15 cellular contexts compared by ENCODE assay signal in genomic region chr3:67692621-67693020, GRCh38. TPM values are rescaled to one million over a fixed set of nuclear protein-coding genes. Genes with fewer than 3 reads are reported as not detected.
DNase-seq lines count a peak whose midpoint lies in the region; ATAC-seq and TF ChIP-seq lines count a peak whose summit lies in the region.
"Had no signal": no experiment of that assay in that cellular context is flagged by ENCODE, and none has a peak within 500 bp of the region (broad histone marks: within the 10 kb centered on the region; RNA-seq: fewer than 3 reads in every experiment).

No MANE protein-coding gene starts in this region.

- no peak overlapping the region for H3K18ac ChIP-seq in IMR-90 (ENCODE audit: low read depth, low read length)

- peaks cover 5% of the 10 kb centered on the region for H3K27me3 Mint-ChIP-seq in T-helper 2 cell treated with Interferon-gamma antibody and Interleukin-4, amounts not matched to agents 5 μg/mL and 100 μg/mL, for 36 hours (ENCODE audit: low read depth)

- no peak for TF ChIP-seq CTCF in IMR-90 (conservative IDR thresholded peaks at IDR 0.05; ENCODE audit: low read depth, low read length)
- TF ChIP-seq CTCF in cardiac fibroblast (IDR thresholded peaks at IDR 0.05; ENCODE audit: low read depth, low read length) = no peak
- no peak for TF ChIP-seq CTCF in osteoblast (IDR thresholded peaks at IDR 0.05; ENCODE audit: extremely low read depth, low read depth, low read length)
- TF ChIP-seq CTCF in spleen (IDR thresholded peaks at IDR 0.05 in 8 of 11, conservative IDR thresholded peaks at IDR 0.05 in 3 of 11) = no peak

- no peaks in the 10 kb centered on the region for H3K79me1 ChIP-seq in IMR-90 (ENCODE audit: low read depth in 1 of 2, low read length in 2 of 2)

- dilution Hi-C loops in IMR-90 (cut with HindIII; ENCODE audit: low sequenced_read_pairs, unreplicated experiment) = no loop called here

- no peak overlapping the region for H3K27ac Mint-ChIP-seq in T-helper 2 cell treated with Interferon-gamma antibody and Interleukin-4, amounts not matched to agents 5 μg/mL and 100 μg/mL, for 36 hours
- H3K27ac Mint-ChIP-seq: CD4-positive, alpha-beta memory T cell had no signal

- no peaks in the 10 kb centered on the region for H3K36me3 Mint-ChIP-seq in T-helper 2 cell treated with Interferon-gamma antibody and Interleukin-4, amounts not matched to agents 5 μg/mL and 100 μg/mL, for 36 hours (ENCODE audit: low read depth)

- POLR2A ChIA-PET in IMR-90 (lab: Charles Lee; ENCODE audit: unreplicated experiment) = no interaction called here

- no peak overlapping the region for H3K4ac ChIP-seq in IMR-90 (ENCODE audit: low read depth, low read length)

- H3K36me3 ChIP-seq in IMR-90 (ENCODE audit: control insufficient read depth, insufficient read depth, low read length) (no peaks in the 10 kb centered on the region), osteoblast (ENCODE audit: insufficient read depth, low read length) (no peaks in the 10 kb centered on the region), spleen (no peaks in the 10 kb centered on the region)
- H3K36me3 ChIP-seq: BLaER1, SJSA1 had no signal

- no peak overlapping the region for H2AK9ac ChIP-seq in IMR-90 (replicated peaks; ENCODE audit: low read depth, low read length, poor library complexity)

- no peak overlapping the region for H2BK120ac ChIP-seq in IMR-90 (ENCODE audit: low read depth, low read length)

- no peak overlapping the region for H2BK15ac ChIP-seq in IMR-90 (ENCODE audit: low read depth, low read length)

- H3K9ac ChIP-seq in IMR-90 (ENCODE audit: low read depth, low read length) = no peak overlapping the region
- H3K9ac ChIP-seq: BLaER1 had no signal

- H3K14ac ChIP-seq in IMR-90 (replicated peaks; ENCODE audit: low read depth, low read length) = no peak overlapping the region

- ATAC-seq in IMR-90 (ENCODE audit: low read depth) (peak; percentile 17; the same call in 1 of the 2 replicates), HG03571 (IDR thresholded peaks at IDR 0.05; ENCODE audit: unreplicated experiment) (no peak)
- ATAC-seq: A549 had no signal

- H4K20me1 ChIP-seq in IMR-90 (ENCODE audit: insufficient read depth, low read length) = no peaks in the 10 kb centered on the region
- H4K20me1 ChIP-seq in osteoblast (ENCODE audit: insufficient read depth, low read length) = no peaks in the 10 kb centered on the region
- H4K20me1 ChIP-seq: BLaER1 had no signal

- no peak overlapping the region for H4K8ac ChIP-seq in IMR-90 (ENCODE audit: low read depth in 2 of 2, low read length in 2 of 2)

- no peak for DNase-seq in IMR-90
- DNase-seq in cardiac fibroblast (ENCODE audit: low read depth in 2 of 2) = peak; percentile 14 to 48
- DNase-seq in iris pigment epithelial cell (ENCODE audit: low read depth) = peak; percentile 77
- peak; percentile 11 for DNase-seq in osteoblast (ENCODE audit: insufficient read length, low spot score, missing footprints)
- no peak for DNase-seq in T-helper 2 cell treated with Interferon-gamma antibody and Interleukin-4, amounts not matched to agents 5 μg/mL and 100 μg/mL, for 36 hours (ENCODE audit: low spot score)
- no peak for DNase-seq in spleen
- DNase-seq: CD4-positive, alpha-beta memory T cell; NCI-H1436; NCI-H2029; NCI-H2171; NCI-H526 had no signal

- TF ChIP-seq RAD21 in IMR-90 (IDR thresholded peaks at IDR 0.05; ENCODE audit: low read length) = no peak

- intact Hi-C loops in IMR-90 (cut with micrococcal nuclease) (no loop called here), spleen (cut with DNase I; ENCODE audit: low total_unique reads) (no loop called here)

- no peak overlapping the region for H3K23ac ChIP-seq in IMR-90 (ENCODE audit: low read depth, low read length)

- CTCF ChIA-PET in IMR-90 (lab: Yijun Ruan, JAX) = no interaction called here

- TF ChIP-seq POLR2A in IMR-90 (IDR thresholded peaks at IDR 0.05; ENCODE audit: low read depth, low read length) (no peak), spleen (IDR thresholded peaks at IDR 0.05) (no peak)

- H2BK5ac ChIP-seq in IMR-90 (ENCODE audit: low read depth, low read length, poor library complexity, severe bottlenecking) = no peak overlapping the region

- H3K27ac ChIP-seq in IMR-90 (ENCODE audit: insufficient read depth, low read length) (no peak overlapping the region), osteoblast (ENCODE audit: low read depth, low read length) (no peak overlapping the region), spleen (no peak overlapping the region)
- H3K27ac ChIP-seq: A549, BLaER1, SJSA1 had no signal

- H3K4me3 ChIP-seq in IMR-90 (ENCODE audit: insufficient read depth, low read depth, low read length) = no peak overlapping the region
- no peak overlapping the region for H3K4me3 ChIP-seq in cardiac fibroblast (replicated peaks in 1 of 2; ENCODE audit: low read depth in 2 of 2, low read length in 2 of 2)
- no peak overlapping the region for H3K4me3 ChIP-seq in osteoblast (ENCODE audit: insufficient read depth, low read length)
- no peak overlapping the region for H3K4me3 ChIP-seq in spleen
- H3K4me3 ChIP-seq: A549, BLaER1, SJSA1 had no signal

- H3K56ac ChIP-seq in IMR-90 (ENCODE audit: extremely low read depth, insufficient read depth, low read length) = no peak overlapping the region

- no peaks in the 10 kb centered on the region for H3K79me2 ChIP-seq in osteoblast (ENCODE audit: insufficient read depth, low read length)

- H3K9me3 Mint-ChIP-seq in T-helper 2 cell treated with Interferon-gamma antibody and Interleukin-4, amounts not matched to agents 5 μg/mL and 100 μg/mL, for 36 hours = peaks cover 13% of the 10 kb centered on the region

- no TSS peak for BruUV-seq in IMR-90 (replicated peaks; lab: Mats Ljungman, UMichigan)

- H3K27me3 ChIP-seq in IMR-90 (ENCODE audit: control insufficient read depth, insufficient read depth, low read length) (no peaks in the 10 kb centered on the region), osteoblast (ENCODE audit: insufficient read depth, low read length) (no peaks in the 10 kb centered on the region), spleen (replicated peaks in 1 of 7) (no peaks in the 10 kb centered on the region)
- H3K27me3 ChIP-seq: BLaER1, SJSA1 had no signal

- no CpG with 5 or more reads among the region's 4 CpGs for WGBS in IMR-90 (ENCODE audit: extremely low coverage in 2 of 2, insufficient read length in 1 of 2), 2 experiments
- WGBS in spleen, 5 donors = 60 to 71% (median 64%) methylated on average over 4 of the region's 4 CpGs

- no peak overlapping the region for H3K4me2 ChIP-seq in IMR-90 (ENCODE audit: low read depth, low read length)
- no peak overlapping the region for H3K4me2 ChIP-seq in osteoblast (ENCODE audit: insufficient read depth, low read length)
- H3K4me2 ChIP-seq: A549, BLaER1 had no signal

- H3K4me1 ChIP-seq in IMR-90 (ENCODE audit: control insufficient read depth, insufficient read depth, low read length) (no peaks in the 10 kb centered on the region), osteoblast (ENCODE audit: insufficient read depth, low read length) (no peaks in the 10 kb centered on the region), spleen (no peaks in the 10 kb centered on the region)
- H3K4me1 ChIP-seq: A549, BLaER1, SJSA1 had no signal

- no peak overlapping the region for H3K4me3 Mint-ChIP-seq in T-helper 2 cell treated with Interferon-gamma antibody and Interleukin-4, amounts not matched to agents 5 μg/mL and 100 μg/mL, for 36 hours
- H3K4me3 Mint-ChIP-seq: CD4-positive, alpha-beta memory T cell had no signal

- no peaks in the 10 kb centered on the region for H3K4me1 Mint-ChIP-seq in T-helper 2 cell treated with Interferon-gamma antibody and Interleukin-4, amounts not matched to agents 5 μg/mL and 100 μg/mL, for 36 hours (ENCODE audit: low read depth)

- H4K91ac ChIP-seq in IMR-90 (ENCODE audit: insufficient read depth, low read depth, low read length) = no peak overlapping the region

- H3K9me3 ChIP-seq in IMR-90 (ENCODE audit: control insufficient read depth, insufficient read depth, low read length) = no peaks in the 10 kb centered on the region
- no peaks in the 10 kb centered on the region for H3K9me3 ChIP-seq in osteoblast (ENCODE audit: low read depth, low read length)
- no peaks in the 10 kb centered on the region for H3K9me3 ChIP-seq in spleen
- H3K9me3 ChIP-seq: A549, BLaER1, SJSA1 had no signal

- in situ Hi-C loops in IMR-90 (cut with MboI; ENCODE audit: low sequenced_read_pairs) = no loop called here

- no peak overlapping the region for H2BK20ac ChIP-seq in IMR-90 (ENCODE audit: low read depth, low read length)

- H4K5ac ChIP-seq in IMR-90 (ENCODE audit: low read depth, low read length) = no peak overlapping the region

- no peaks in the 10 kb centered on the region for H3K9me1 ChIP-seq in IMR-90 (ENCODE audit: insufficient read depth, low read length)

- no peak overlapping the region for H2AK5ac ChIP-seq in IMR-90 (ENCODE audit: low read depth, low read length)

- H2AFZ ChIP-seq in IMR-90 (replicated peaks; ENCODE audit: low read length, poor library complexity) (no peak overlapping the region), osteoblast (ENCODE audit: low read length) (no peak overlapping the region)

TF ChIP-seq in IMR-90, 13 proteins besides CTCF, POLR2A, EP300 and RAD21:
- no peak for TF ChIP-seq CEBPB (IDR thresholded peaks at IDR 0.05; ENCODE audit: low read depth, low read length)
- TF ChIP-seq RCOR1 (IDR thresholded peaks at IDR 0.05; ENCODE audit: insufficient replicate concordance, low read length) = no peak
- no peak for TF ChIP-seq BHLHE40 (IDR thresholded peaks at IDR 0.05; ENCODE audit: low read depth, low read length)
- no peak for TF ChIP-seq MXI1 (IDR thresholded peaks at IDR 0.05; ENCODE audit: borderline replicate concordance, low read depth, low read length)
- TF ChIP-seq USF2 (IDR thresholded peaks at IDR 0.05; ENCODE audit: low read depth, low read length) = no peak
- no peak for TF ChIP-seq SMC3 (IDR thresholded peaks at IDR 0.05; ENCODE audit: low read depth, low read length)
- TF ChIP-seq MAFK (IDR thresholded peaks at IDR 0.05; ENCODE audit: low read depth, low read length) = no peak

RNA-seq across cellular contexts. Expression of gene SUCLG2, which starts 38.2 kb away (rescaled TPM):
- total RNA-seq in IMR-90 (2012; rRNA removed) (34.6 and 45.5 TPM in 2 replicates), osteoblast (56.8 and 62.5 TPM in 2 replicates), spleen (10 to 100 TPM; 53.3 to 75.6 (median 63.8) TPM)
- polyA plus RNA-seq in IMR-90 (2012; rRNA removed) (21.4 and 26.8 TPM in 2 replicates), spleen (10 to 100 TPM; 31.5 to 45.1 (median 41.8) TPM)
- polyA plus RNA-seq in IMR-90 (2012; cell fraction: cytosol; rRNA removed) = 5.3 TPM in 2 replicates
- polyA plus RNA-seq in IMR-90 (2012; cell fraction: nucleus; rRNA removed; ENCODE audit: low replicate concordance) = 1.3 and 8.4 TPM in 2 replicates

Comparison
In these comparisons a context has a peak if more than half of its experiments do, and no peak if none do; other contexts are left out.
1. DNase-seq: peak in cardiac fibroblast (2 of 2), iris pigment epithelial cell (single experiment) and osteoblast (single experiment); none in IMR-90 (single experiment), T-helper 2 cell treated with Interferon-gamma antibody and Interleukin-4, amounts not matched to agents 5 μg/mL and 100 μg/mL, for 36 hours (single experiment) and spleen (single experiment).